In the genomic region with DNA sequence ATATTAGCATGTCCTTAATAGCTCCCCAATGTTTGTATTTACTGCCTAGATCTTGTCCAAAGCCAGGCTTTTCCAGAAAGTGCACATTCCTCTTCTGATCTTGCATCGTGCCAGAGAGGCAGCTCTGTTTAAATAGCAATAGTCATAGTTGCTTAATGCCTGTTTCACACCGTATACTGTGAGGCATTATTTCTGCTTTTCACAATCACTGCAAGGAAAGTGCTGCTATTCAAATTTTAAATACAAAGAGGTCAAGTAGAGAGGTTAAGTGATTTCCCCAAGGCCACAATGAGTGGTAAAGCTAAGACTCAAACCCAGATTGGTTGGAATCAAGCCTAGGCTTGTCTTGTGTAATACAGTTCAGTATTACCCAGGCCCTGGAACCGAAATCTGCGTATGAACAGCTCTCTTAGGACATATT, we compare ENCODE assay signal across 13 cellular contexts.
DNase-seq lines count a peak whose midpoint lies in the region; ATAC-seq, FAIRE-seq and TF ChIP-seq lines count a peak whose summit lies in the region.
"Had no signal": no experiment of that assay in that cellular context is flagged by ENCODE, and none has a peak within 500 bp of the region (broad histone marks: within the 10 kb centered on the region; RNA-seq: fewer than 3 reads in every experiment).

No MANE protein-coding gene starts in this region.

- intact Hi-C loops in Right ventricle myocardium superior (cut with DNase I) (no loop called here), left ventricle myocardium inferior (cut with micrococcal nuclease) (no loop called here)

- peaks cover 27% of the 10 kb centered on the region for H3K9me3 ChIP-seq in left ventricle myocardium inferior (replicated peaks)
- peaks cover 0 to 2% of the 10 kb centered on the region in 2 donors for H3K9me3 ChIP-seq in lung (ENCODE audit: control insufficient read depth in 2 of 2, insufficient read depth in 1 of 2, low read length in 1 of 2)
- H3K9me3 ChIP-seq in upper lobe of left lung = no peaks in the 10 kb centered on the region

- H3K27me3 ChIP-seq in left ventricle myocardium inferior (ENCODE audit: low read depth) (no peaks in the 10 kb centered on the region), bronchial epithelial cell (ENCODE audit: control insufficient read depth, insufficient read depth, low read length) (no peaks in the 10 kb centered on the region), lung (ENCODE audit: control insufficient read depth, insufficient read depth) (no peaks in the 10 kb centered on the region), upper lobe of left lung (no peaks in the 10 kb centered on the region)

- H3K36me3 ChIP-seq in left ventricle myocardium inferior (no peaks in the 10 kb centered on the region), bronchial epithelial cell (ENCODE audit: control insufficient read depth, insufficient read depth, low read length) (no peaks in the 10 kb centered on the region), lung (ENCODE audit: control insufficient read depth in 2 of 2, insufficient read depth in 2 of 2, low read length in 2 of 2) (no peaks in the 10 kb centered on the region), upper lobe of left lung (no peaks in the 10 kb centered on the region)

- FAIRE-seq in bronchial epithelial cell (lab: Jason Lieb, UNC) = peak; percentile 98
- FAIRE-seq in GM19239 (lab: Jason Lieb, UNC) = no peak

- peak in 1 of 4 donors; percentile 64 for TF ChIP-seq EP300 in upper lobe of left lung (IDR thresholded peaks at IDR 0.05)

- ATAC-seq in Right ventricle myocardium superior (ENCODE audit: poor library complexity) (peak; percentile 51), lung (ENCODE audit: insufficient read depth, low FRiP score) (peak; percentile 85), upper lobe of left lung (ENCODE audit: low FRiP score in 2 of 2) (peak; percentile 76 to 92)

- H3K4me3 ChIP-seq in left ventricle myocardium inferior (no peak overlapping the region), bronchial epithelial cell (ENCODE audit: low read depth, low read length) (no peak overlapping the region), lung (no peak overlapping the region), upper lobe of left lung (no peak overlapping the region)

- TF ChIP-seq CTCF in left ventricle myocardium inferior (IDR thresholded peaks at IDR 0.05; ENCODE audit: borderline replicate concordance) = no peak
- no peak for TF ChIP-seq CTCF in bronchial epithelial cell (IDR thresholded peaks at IDR 0.05; ENCODE audit: insufficient read depth, low read length, severe bottlenecking)
- TF ChIP-seq CTCF in lung (IDR thresholded peaks at IDR 0.05; ENCODE audit: control extremely low read depth, extremely low read depth) = no peak
- TF ChIP-seq CTCF in upper lobe of left lung (IDR thresholded peaks at IDR 0.05) = no peak

- no peak overlapping the region for H3K27ac ChIP-seq in left ventricle myocardium inferior (replicated peaks)
- H3K27ac ChIP-seq in lung (ENCODE audit: low read depth in 1 of 2, low read length in 1 of 2) = peak overlapping the region in 1 of 2 donors; percentile 17
- H3K27ac ChIP-seq in upper lobe of left lung = peak overlapping the region; percentile 57 to 77 (median 72)

- DNase-seq in Right ventricle myocardium superior = no peak
- DNase-seq in left ventricle myocardium inferior = no peak
- DNase-seq in bronchial epithelial cell (ENCODE audit: low read depth) = peak; percentile 98
- peak; percentile 72 for DNase-seq in lung (ENCODE audit: low spot score)
- DNase-seq in upper lobe of left lung = peak in 1 of 2 donors; percentile 65
- DNase-seq in amygdala (lab: John Stamatoyannopoulos, UW) = no peak
- no peak for DNase-seq in NCI-H2081 treated with DMSO at 0.1 percent for 48 hours (lab: John Stamatoyannopoulos, UW)
- DNase-seq in GM19239 (ENCODE audit: insufficient read length, low spot score) = no peak
- DNase-seq: anterior cingulate cortex, KG1, kidney glomerular epithelial cell, NCI-H446 treated with DMSO at 0.1 percent for 48 hours, posterior cingulate gyrus had no signal

- H3K4me1 ChIP-seq in left ventricle myocardium inferior (no peaks in the 10 kb centered on the region), lung (ENCODE audit: control insufficient read depth in 2 of 2, insufficient read depth in 2 of 2, low read length in 2 of 2) (peaks cover 0 to 11% of the 10 kb centered on the region in 2 donors), upper lobe of left lung (peaks cover 21 to 53% (median 48%) of the 10 kb centered on the region in 4 donors)

- WGBS in lung, 2 donors = 19 to 36% methylated on average over 4 of the region's 4 CpGs
- 38 to 46% methylated on average over 4 of the region's 4 CpGs for WGBS in upper lobe of left lung, 2 donors

- no peak for TF ChIP-seq POLR2A in upper lobe of left lung (IDR thresholded peaks at IDR 0.05)

Comparison
In these comparisons a context has a peak if more than half of its experiments do, and no peak if none do; other contexts are left out.
1. DNase-seq: peak in bronchial epithelial cell (single experiment) and lung (single experiment); none in Right ventricle myocardium superior (single experiment), left ventricle myocardium inferior (single experiment), amygdala (0 of 56), NCI-H2081 treated with DMSO at 0.1 percent for 48 hours (single experiment) and GM19239 (single experiment).
2. Peak in every context shown above with its lines, with median percentiles within 50 percentile points of each other: ATAC-seq.